In genomic region chr7:140369294-140369693, GRCh38 we compare ENCODE assay signal across 18 cellular contexts. TPM values are rescaled to one million over a fixed set of nuclear protein-coding genes. Genes with fewer than 3 reads are reported as not detected.
DNase-seq lines count a peak whose midpoint lies in the region; ATAC-seq, FAIRE-seq and TF ChIP-seq lines count a peak whose summit lies in the region.
"Had no signal": no experiment of that assay in that cellular context is flagged by ENCODE, and none has a peak within 500 bp of the region (broad histone marks: within the 10 kb centered on the region; RNA-seq: fewer than 3 reads in every experiment).

No MANE protein-coding gene starts in this region.

- no peak for ATAC-seq in A549
- no peak for ATAC-seq in activated T-helper 17 cell treated with anti-CD3 and anti-CD28 coated beads, Interleukin-2, amount 50 U/mL, for 72 hours (replicated peaks)
- ATAC-seq in HG02840 (IDR thresholded peaks at IDR 0.05; ENCODE audit: low FRiP score, unreplicated experiment) = no peak

- TF ChIP-seq EP300 in A549 (IDR thresholded peaks at IDR 0.05) = no peak

- no peak for FAIRE-seq in A549 (lab: Jason Lieb, UNC)
- FAIRE-seq: GM19239, H1, HTR-8/SVneo had no signal

- H3K27ac Mint-ChIP-seq in activated CD4-positive, alpha-beta T cell treated with anti-CD3 and anti-CD28 coated beads, Interleukin-2, amount 10 ng/mL, durations not matched to agents 24 days and 14 days = peak overlapping the region; percentile 19
- H3K27ac Mint-ChIP-seq in activated T-helper 17 cell treated with anti-CD3 and anti-CD28 coated beads, Interleukin-2, amount 50 U/mL, for 72 hours = peak overlapping the region; percentile 59
- H3K27ac Mint-ChIP-seq in endothelial cell (ENCODE audit: unreplicated experiment) = no peak overlapping the region

- peaks cover 25% of the 10 kb centered on the region for H3K4me1 Mint-ChIP-seq in activated CD4-positive, alpha-beta T cell treated with anti-CD3 and anti-CD28 coated beads, Interleukin-2, amount 10 ng/mL, durations not matched to agents 24 days and 14 days
- no peaks in the 10 kb centered on the region for H3K4me1 Mint-ChIP-seq in activated T-helper 17 cell treated with anti-CD3 and anti-CD28 coated beads, Interleukin-2, amount 50 U/mL, for 72 hours
- no peaks in the 10 kb centered on the region for H3K4me1 Mint-ChIP-seq in endothelial cell (ENCODE audit: unreplicated experiment)

- H3K36me3 Mint-ChIP-seq in activated CD4-positive, alpha-beta T cell treated with anti-CD3 and anti-CD28 coated beads, Interleukin-2, amount 10 ng/mL, durations not matched to agents 24 days and 14 days (ENCODE audit: low read depth) = peaks cover 64% of the 10 kb centered on the region
- H3K36me3 Mint-ChIP-seq in activated T-helper 17 cell treated with anti-CD3 and anti-CD28 coated beads, Interleukin-2, amount 50 U/mL, for 72 hours (ENCODE audit: low read depth) = peaks cover 86% of the 10 kb centered on the region
- H3K36me3 Mint-ChIP-seq in endothelial cell (ENCODE audit: low read depth, unreplicated experiment) = peaks cover 12% of the 10 kb centered on the region

- H3K4me1 ChIP-seq in A549 (no peaks in the 10 kb centered on the region), adrenal gland (replicated peaks in 1 of 2) (no peaks in the 10 kb centered on the region)
- H3K4me1 ChIP-seq: Caco-2, HAP-1 had no signal

- no peak overlapping the region for H3K4me3 Mint-ChIP-seq in activated CD4-positive, alpha-beta T cell treated with anti-CD3 and anti-CD28 coated beads, Interleukin-2, amount 10 ng/mL, durations not matched to agents 24 days and 14 days
- H3K4me3 Mint-ChIP-seq in activated T-helper 17 cell treated with anti-CD3 and anti-CD28 coated beads, Interleukin-2, amount 50 U/mL, for 72 hours = no peak overlapping the region
- peak overlapping the region; percentile 52 for H3K4me3 Mint-ChIP-seq in endothelial cell (ENCODE audit: unreplicated experiment)
- H3K4me3 Mint-ChIP-seq: CD8-positive, alpha-beta memory T cell had no signal

- TF ChIP-seq CTCF in A549 (IDR thresholded peaks at IDR 0.05) = no peak
- TF ChIP-seq CTCF in endothelial cell (IDR thresholded peaks at IDR 0.05; ENCODE audit: unreplicated experiment) = no peak
- no peak for TF ChIP-seq CTCF in adrenal gland (IDR thresholded peaks at IDR 0.05)

- no peak overlapping the region for H3K4me2 ChIP-seq in A549
- H3K4me2 ChIP-seq: BLaER1 had no signal

- POLR2A ChIA-PET in A549 (lab: Yijun Ruan, JAX) = no interaction called here

- H3K27me3 ChIP-seq in adrenal gland = no peaks in the 10 kb centered on the region
- H3K27me3 ChIP-seq: BLaER1 had no signal

- DNase-seq in activated CD4-positive, alpha-beta T cell treated with anti-CD3 and anti-CD28 coated beads, Interleukin-2, amount 10 ng/mL, durations not matched to agents 24 days and 14 days = no peak
- no peak for DNase-seq in activated CD4-positive, alpha-beta T cell treated with anti-CD3 and anti-CD28 coated beads, Interleukin-2, amount 50 U/mL, for 1 hour
- DNase-seq in A549 (ENCODE audit: low read depth in 1 of 2, low spot score in 1 of 2) (no peak), endothelial cell (ENCODE audit: low spot score) (no peak), adrenal gland (no peak)
- DNase-seq: AML-193; Caco-2; CD8-positive, alpha-beta memory T cell; DMS53; GF-D8 had no signal

- 91% methylated on average over 4 of the region's 4 CpGs for WGBS in A549 (ENCODE audit: missing lambda C conversion rate)
- WGBS in adrenal gland, 4 donors = 93 to 98% (median 96%) methylated on average over 4 of the region's 4 CpGs

- no peak for TF ChIP-seq RAD21 in A549 (conservative IDR thresholded peaks at IDR 0.05 in 1 of 2, IDR thresholded peaks at IDR 0.05 in 1 of 2)

- H3K27ac ChIP-seq in A549 = no peak overlapping the region
- no peak overlapping the region for H3K27ac ChIP-seq in adrenal gland
- H3K27ac ChIP-seq: 22Rv1, BLaER1 had no signal

- no peaks in the 10 kb centered on the region for H3K9me3 ChIP-seq in A549
- no peaks in the 10 kb centered on the region for H3K9me3 ChIP-seq in adrenal gland (replicated peaks in 1 of 3)
- H3K9me3 ChIP-seq: BLaER1, Caco-2, HAP-1 had no signal

- CTCF ChIA-PET in A549 (lab: Yijun Ruan, JAX) = no interaction called here

- TF ChIP-seq POLR2A in A549 (IDR thresholded peaks at IDR 0.05; ENCODE audit: low read length) (no peak), adrenal gland (IDR thresholded peaks at IDR 0.05) (no peak)

- no peaks in the 10 kb centered on the region for H3K36me3 ChIP-seq in adrenal gland (replicated peaks in 1 of 2)

- no peaks in the 10 kb centered on the region for H3K9me3 Mint-ChIP-seq in activated CD4-positive, alpha-beta T cell treated with anti-CD3 and anti-CD28 coated beads, Interleukin-2, amount 10 ng/mL, durations not matched to agents 24 days and 14 days
- H3K9me3 Mint-ChIP-seq in activated T-helper 17 cell treated with anti-CD3 and anti-CD28 coated beads, Interleukin-2, amount 50 U/mL, for 72 hours = no peaks in the 10 kb centered on the region
- H3K9me3 Mint-ChIP-seq in endothelial cell (ENCODE audit: unreplicated experiment) = no peaks in the 10 kb centered on the region
- H3K9me3 Mint-ChIP-seq: CD8-positive, alpha-beta memory T cell had no signal

- H3K27me3 Mint-ChIP-seq in activated CD4-positive, alpha-beta T cell treated with anti-CD3 and anti-CD28 coated beads, Interleukin-2, amount 10 ng/mL, durations not matched to agents 24 days and 14 days = no peaks in the 10 kb centered on the region
- H3K27me3 Mint-ChIP-seq in activated T-helper 17 cell treated with anti-CD3 and anti-CD28 coated beads, Interleukin-2, amount 50 U/mL, for 72 hours = no peaks in the 10 kb centered on the region
- peaks cover 3% of the 10 kb centered on the region for H3K27me3 Mint-ChIP-seq in endothelial cell (ENCODE audit: unreplicated experiment)
- H3K27me3 Mint-ChIP-seq: CD8-positive, alpha-beta memory T cell had no signal

- no peak overlapping the region for H3K4me3 ChIP-seq in A549
- H3K4me3 ChIP-seq in adrenal gland = no peak overlapping the region
- H3K4me3 ChIP-seq: BLaER1, HAP-1 had no signal

- intact Hi-C loops in activated CD4-positive, alpha-beta T cell treated with anti-CD3 and anti-CD28 coated beads, Interleukin-2, amount 10 ng/mL, durations not matched to agents 24 days and 14 days (cut with micrococcal nuclease) = no loop called here
- intact Hi-C loops in adrenal gland (cut with DNase I) = no loop called here

TF ChIP-seq in A549, 52 proteins besides CTCF, POLR2A, EP300 and RAD21:
- TF ChIP-seq MAFK (IDR thresholded peaks at IDR 0.05; ENCODE audit: partially characterized antibody) (peak; percentile 37), SMC3 (IDR thresholded peaks at IDR 0.05) (no peak)

RNA-seq across cellular contexts. Expression of gene SLC37A3, which starts 29.0 kb away (rescaled TPM):
- total RNA-seq in activated CD4-positive, alpha-beta T cell treated with anti-CD3 and anti-CD28 coated beads, Interleukin-2, amount 10 ng/mL, durations not matched to agents 24 days and 14 days = 162 and 167 TPM in 2 replicates
- polyA plus RNA-seq in A549 (2011; rRNA removed) (46.4 and 53.2 TPM in 2 replicates), A549 (2017; fragmentation: RNase III; extraction: RNeasy Plus Mini Kit Qiagen cat#74134 plus additional on column Dnase treatment) (23.0 to 30.0 TPM (median 26.9 TPM) in 3 replicates), adrenal gland (10 to 100 TPM; 16.3 to 23.9 (median 20.8) TPM)
- polyA plus RNA-seq in A549 (2012; cell fraction: cytosol; rRNA removed) = 21.7 and 26.3 TPM in 2 replicates
- polyA plus RNA-seq in A549 (2012; cell fraction: nucleus; rRNA removed) = 33.5 and 72.2 TPM in 2 replicates
- 53.5 and 77.5 TPM in 2 replicates for polyA minus RNA-seq in A549 (2011; rRNA and poly(A)+ RNA removed)
- 10 to 100 TPM; 41.8 to 55.1 TPM for total RNA-seq in activated T-helper 17 cell treated with anti-CD3 and anti-CD28 coated beads, Interleukin-2, amount 50 U/mL, for 72 hours
- total RNA-seq in endothelial cell (ENCODE audit: unreplicated experiment) (76.7 TPM), adrenal gland (10 to 100 TPM; 20.6 to 31.6 (median 23.3) TPM)

RNA-seq across cellular contexts. Expression of gene RAB19, which starts 34.6 kb away (rescaled TPM):
- 23.0 and 24.4 TPM in 2 replicates for total RNA-seq in activated CD4-positive, alpha-beta T cell treated with anti-CD3 and anti-CD28 coated beads, Interleukin-2, amount 10 ng/mL, durations not matched to agents 24 days and 14 days
- not detected in 2 replicates for polyA plus RNA-seq in A549 (2011; rRNA removed)
- 0.06 TPM in 1 of 2 replicates, not detected in the other for polyA plus RNA-seq in A549 (2012; cell fraction: cytosol; rRNA removed)
- polyA plus RNA-seq in A549 (2012; cell fraction: nucleus; rRNA removed) = not detected in 2 replicates
- not detected in 3 replicates for polyA plus RNA-seq in A549 (2017; fragmentation: RNase III; extraction: RNeasy Plus Mini Kit Qiagen cat#74134 plus additional on column Dnase treatment)
- polyA minus RNA-seq in A549 (2011; rRNA and poly(A)+ RNA removed) = not detected in 2 replicates
- total RNA-seq in activated T-helper 17 cell treated with anti-CD3 and anti-CD28 coated beads, Interleukin-2, amount 50 U/mL, for 72 hours = 1 to 10 TPM; 4.5 to 7.2 TPM
- 5.1 TPM for total RNA-seq in endothelial cell (ENCODE audit: unreplicated experiment)
- total RNA-seq in adrenal gland = not detected
- not detected for polyA plus RNA-seq in adrenal gland
